In genomic region chr5:35904443-35905132, GRCh38 we compare ENCODE assay signal across 12 cellular contexts. TPM values are rescaled to one million over a fixed set of nuclear protein-coding genes. Genes with fewer than 3 reads are reported as not detected.
DNase-seq lines count a peak whose midpoint lies in the region; ATAC-seq and TF ChIP-seq lines count a peak whose summit lies in the region.
"Had no signal": no experiment of that assay in that cellular context is flagged by ENCODE, and none has a peak within 500 bp of the region (broad histone marks: within the 10 kb centered on the region; RNA-seq: fewer than 3 reads in every experiment).

No MANE protein-coding gene starts in this region.

- no peak overlapping the region for H3K27ac ChIP-seq in CD8-positive, alpha-beta memory T cell (ENCODE audit: low read depth, low read length)
- H3K27ac ChIP-seq in right lobe of liver = no peak overlapping the region
- H3K27ac ChIP-seq: body of pancreas had no signal

- H3K4me1 Mint-ChIP-seq in CD8-positive, alpha-beta memory T cell = peaks cover 57 to 73% (median 72%) of the 10 kb centered on the region in 3 donors
- H3K4me1 Mint-ChIP-seq in T-helper 2 cell treated with Interferon-gamma antibody and Interleukin-4, amounts not matched to agents 5 μg/mL and 100 μg/mL, for 36 hours (ENCODE audit: low read depth) = peaks cover 74% of the 10 kb centered on the region
- H3K4me1 Mint-ChIP-seq in osteocyte (ENCODE audit: unreplicated experiment) = peaks cover 1% of the 10 kb centered on the region

- peaks cover 50% of the 10 kb centered on the region for H3K4me1 ChIP-seq in CD8-positive, alpha-beta memory T cell (ENCODE audit: insufficient read depth, low read length)
- H3K4me1 ChIP-seq in right lobe of liver = no peaks in the 10 kb centered on the region
- H3K4me1 ChIP-seq: body of pancreas had no signal

- no peaks in the 10 kb centered on the region for H3K27me3 ChIP-seq in CD8-positive, alpha-beta memory T cell (ENCODE audit: insufficient read depth, low read length, poor library complexity, severe bottlenecking)
- no peaks in the 10 kb centered on the region for H3K27me3 ChIP-seq in right lobe of liver
- H3K27me3 ChIP-seq: body of pancreas had no signal

- no peak overlapping the region for H3K4me3 ChIP-seq in CD8-positive, alpha-beta memory T cell (ENCODE audit: low read length)
- H3K4me3 ChIP-seq in right lobe of liver = no peak overlapping the region
- H3K4me3 ChIP-seq: body of pancreas, GM23338 had no signal

- H3K36me3 Mint-ChIP-seq in CD8-positive, alpha-beta memory T cell = no peaks in the 10 kb centered on the region
- peaks cover 20% of the 10 kb centered on the region for H3K36me3 Mint-ChIP-seq in T-helper 2 cell treated with Interferon-gamma antibody and Interleukin-4, amounts not matched to agents 5 μg/mL and 100 μg/mL, for 36 hours (ENCODE audit: low read depth)
- H3K36me3 Mint-ChIP-seq in osteocyte (ENCODE audit: unreplicated experiment) = no peaks in the 10 kb centered on the region

- peak; percentile 64 for ATAC-seq in GM18907 (IDR thresholded peaks at IDR 0.05; ENCODE audit: unreplicated experiment)
- ATAC-seq in HG02798 (IDR thresholded peaks at IDR 0.05; ENCODE audit: poor library complexity, unreplicated experiment) = peak; percentile 60
- no peak for ATAC-seq in HG03045 (IDR thresholded peaks at IDR 0.05; ENCODE audit: unreplicated experiment)
- no peak for ATAC-seq in right lobe of liver
- ATAC-seq: body of pancreas, GM23338 had no signal

- peaks cover 0 to 6% (median 0%) of the 10 kb centered on the region in 5 donors for H3K9me3 Mint-ChIP-seq in CD8-positive, alpha-beta memory T cell
- H3K9me3 Mint-ChIP-seq in T-helper 2 cell treated with Interferon-gamma antibody and Interleukin-4, amounts not matched to agents 5 μg/mL and 100 μg/mL, for 36 hours = peaks cover 15% of the 10 kb centered on the region
- H3K9me3 Mint-ChIP-seq in osteocyte (ENCODE audit: unreplicated experiment) = no peaks in the 10 kb centered on the region

- TF ChIP-seq CTCF in osteocyte (IDR thresholded peaks at IDR 0.05) = no peak
- TF ChIP-seq CTCF in right lobe of liver (IDR thresholded peaks at IDR 0.05) = no peak

- peak overlapping the region; percentile 45 to 86 (median 72) for H3K27ac Mint-ChIP-seq in CD8-positive, alpha-beta memory T cell
- H3K27ac Mint-ChIP-seq in T-helper 2 cell treated with Interferon-gamma antibody and Interleukin-4, amounts not matched to agents 5 μg/mL and 100 μg/mL, for 36 hours = peak overlapping the region; percentile 82
- no peak overlapping the region for H3K27ac Mint-ChIP-seq in osteocyte (ENCODE audit: unreplicated experiment)
- H3K27ac Mint-ChIP-seq: GM23338 had no signal

- POLR2A ChIA-PET in CD8-positive, alpha-beta memory T cell (lab: Charles Lee) = no interaction called here

- no peak for DNase-seq in CD8-positive, alpha-beta memory T cell
- peak; percentile 58 for DNase-seq in T-helper 2 cell treated with Interferon-gamma antibody and Interleukin-4, amounts not matched to agents 5 μg/mL and 100 μg/mL, for 36 hours (ENCODE audit: low spot score)
- DNase-seq in osteocyte (ENCODE audit: extremely low spot score, unreplicated experiment) = no peak
- no peak for DNase-seq in EL
- no peak for DNase-seq in right lobe of liver
- DNase-seq: body of pancreas, KG1 had no signal

- CTCF ChIA-PET in CD8-positive, alpha-beta memory T cell (lab: Charles Lee) = no interaction called here

- TF ChIP-seq POLR2A in right lobe of liver (IDR thresholded peaks at IDR 0.05) = no peak

- intact Hi-C loops in right lobe of liver (cut with DNase I) = no loop called here

- peak overlapping the region; percentile 13 to 76 (median 42) for H3K4me3 Mint-ChIP-seq in CD8-positive, alpha-beta memory T cell
- peak overlapping the region; percentile 42 for H3K4me3 Mint-ChIP-seq in T-helper 2 cell treated with Interferon-gamma antibody and Interleukin-4, amounts not matched to agents 5 μg/mL and 100 μg/mL, for 36 hours
- no peak overlapping the region for H3K4me3 Mint-ChIP-seq in osteocyte (ENCODE audit: unreplicated experiment)
- H3K4me3 Mint-ChIP-seq: GM23338 had no signal

- no peaks in the 10 kb centered on the region for H3K9me3 ChIP-seq in CD8-positive, alpha-beta memory T cell (ENCODE audit: low read length)
- H3K9me3 ChIP-seq in right lobe of liver = no peaks in the 10 kb centered on the region
- H3K9me3 ChIP-seq: body of pancreas had no signal

- no peaks in the 10 kb centered on the region for H3K36me3 ChIP-seq in CD8-positive, alpha-beta memory T cell (ENCODE audit: insufficient read depth, low read length)
- no peaks in the 10 kb centered on the region for H3K36me3 ChIP-seq in right lobe of liver

- WGBS in right lobe of liver (ENCODE audit: insufficient coverage, low coverage, low lambda C conversion rate, missing lambda C conversion rate) = 62% methylated on average over 11 of the region's 11 CpGs

- peaks cover 0 to 2% of the 10 kb centered on the region in 2 donors for H3K27me3 Mint-ChIP-seq in CD8-positive, alpha-beta memory T cell
- H3K27me3 Mint-ChIP-seq in T-helper 2 cell treated with Interferon-gamma antibody and Interleukin-4, amounts not matched to agents 5 μg/mL and 100 μg/mL, for 36 hours (ENCODE audit: low read depth) = no peaks in the 10 kb centered on the region
- H3K27me3 Mint-ChIP-seq in osteocyte (ENCODE audit: unreplicated experiment) = no peaks in the 10 kb centered on the region

RNA-seq across cellular contexts. Expression of gene CAPSL, which starts 33.8 kb away (rescaled TPM):
- under 1 TPM; 0.40 to 0.59 TPM for total RNA-seq in CD8-positive, alpha-beta memory T cell
- polyA plus RNA-seq in CD8-positive, alpha-beta memory T cell = not detected
- total RNA-seq in osteocyte = not detected in 2 replicates
- not detected for total RNA-seq in right lobe of liver
- total RNA-seq: body of pancreas, GM23338, kidney epithelial cell had no signal

RNA-seq across cellular contexts. Expression of gene IL7R, which starts 47.9 kb away (rescaled TPM):
- 100 to 1,000 TPM; 272 to 289 TPM for total RNA-seq in CD8-positive, alpha-beta memory T cell
- 761 TPM for polyA plus RNA-seq in CD8-positive, alpha-beta memory T cell
- total RNA-seq in osteocyte (0.43 and 0.44 TPM in 2 replicates), right lobe of liver (1 to 10 TPM in 5 of 6 experiments, under 1 TPM in 1; 0.75 to 7.4 (median 2.2) TPM)
- total RNA-seq: GM23338 had no signal
- polyA plus RNA-seq: GM23338 had no signal

Comparison
In these comparisons a context has a peak if more than half of its experiments do, and no peak if none do; other contexts are left out.
1. ATAC-seq: peak in GM18907 (single experiment) and HG02798 (single experiment); none in HG03045 (single experiment) and right lobe of liver (0 of 4).
2. RNA of gene IL7R, which starts 47.9 kb away (total RNA-seq): 272 to 289 TPM in CD8-positive, alpha-beta memory T cell; 0.75 to 7.4 TPM in right lobe of liver and 0.43 to 0.44 TPM in osteocyte; every median in the first group is over 10 times any median in the second.